Comparison of ENCODE assay signal across 10 cellular contexts in the genomic region with DNA sequence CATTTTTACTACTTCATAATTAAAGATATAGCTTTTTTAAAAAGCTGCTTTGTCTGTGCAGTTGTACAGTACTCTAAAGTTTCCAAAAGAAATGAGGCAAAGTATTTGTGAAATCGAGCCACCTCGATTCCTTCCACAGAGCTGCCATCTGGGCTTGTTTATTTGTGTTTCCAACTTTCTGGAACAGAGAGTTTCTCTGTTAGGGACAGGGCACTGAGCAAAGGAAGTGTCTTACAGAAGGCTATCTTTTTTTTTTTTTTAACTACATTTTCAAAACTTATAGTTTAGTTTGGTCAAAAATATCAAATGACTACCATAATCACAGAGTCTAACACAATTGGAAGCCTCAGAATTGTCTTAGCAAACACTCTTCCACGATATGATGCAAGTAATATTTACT. TPM values are rescaled to one million over a fixed set of nuclear protein-coding genes. Genes with fewer than 3 reads are reported as not detected.
A peak's percentile ranks its signal among the peaks of the same experiment; 100 is the strongest.
DNase-seq lines count a peak whose midpoint lies in the region; ATAC-seq and TF ChIP-seq lines count a peak whose summit lies in the region.
"Had no signal": no experiment of that assay in that cellular context is flagged by ENCODE, and none has a peak within 500 bp of the region (broad histone marks: within the 10 kb centered on the region; RNA-seq: fewer than 3 reads in every experiment).

No MANE protein-coding gene starts in this region.

- no peaks in the 10 kb centered on the region for H3K36me3 ChIP-seq in upper lobe of right lung

- intact Hi-C loops in upper lobe of right lung (cut with DNase I): no loop called here

- peaks cover 31% of the 10 kb centered on the region for H3K36me3 Mint-ChIP-seq in nephron (ENCODE audit: low read depth)

- DNase-seq in fibroblast of the aortic adventitia (ENCODE audit: low read depth): peak; percentile 16
- no peak for DNase-seq in upper lobe of right lung
- no peak for DNase-seq in HK-2 (ENCODE audit: unreplicated experiment)
- DNase-seq: effector memory CD4-positive, alpha-beta T cell; NCI-H1048; RPMI8226 had no signal

- H3K27ac Mint-ChIP-seq in nephron: peak overlapping the region; percentile 97

- no peaks in the 10 kb centered on the region for H3K27me3 ChIP-seq in upper lobe of right lung

- no peaks in the 10 kb centered on the region for H3K27me3 Mint-ChIP-seq in nephron (ENCODE audit: low read depth)

- H3K4me1 Mint-ChIP-seq in nephron: peaks cover 21% of the 10 kb centered on the region

- H3K4me3 ChIP-seq in WI38 (ENCODE audit: low read depth, low read length) (peak overlapping the region; percentile 53), fibroblast of the aortic adventitia (ENCODE audit: low read depth, low read length) (peak overlapping the region; percentile 19), upper lobe of right lung (peak overlapping the region; percentile 38)

- no peaks in the 10 kb centered on the region for H3K9me3 ChIP-seq in upper lobe of right lung

- H3K4me3 Mint-ChIP-seq in nephron: peak overlapping the region; percentile 86 to 89 (median 87)

- H3K27ac ChIP-seq in upper lobe of right lung: peak overlapping the region; percentile 65

- peaks cover 13% of the 10 kb centered on the region for H3K4me1 ChIP-seq in upper lobe of right lung

- TF ChIP-seq CTCF in WI38 (IDR thresholded peaks at IDR 0.05; ENCODE audit: low read depth, low read length) (no peak), fibroblast of the aortic adventitia (IDR thresholded peaks at IDR 0.05; ENCODE audit: insufficient read depth, low read length) (no peak), nephron (IDR thresholded peaks at IDR 0.05; ENCODE audit: unreplicated experiment in 3 of 3) (no peak), upper lobe of right lung (IDR thresholded peaks at IDR 0.05) (no peak)

- ATAC-seq in upper lobe of right lung (no peak), GM19467 (IDR thresholded peaks at IDR 0.05; ENCODE audit: unreplicated experiment) (no peak), GM19351 (IDR thresholded peaks at IDR 0.05; ENCODE audit: unreplicated experiment) (no peak)

- peaks cover 14% of the 10 kb centered on the region for H3K9me3 Mint-ChIP-seq in nephron

RNA-seq across cellular contexts. Expression of gene RFTN2, which starts 0.8 kb away (rescaled TPM):
- total RNA-seq in fibroblast of the aortic adventitia (ENCODE audit: low replicate concordance) (6.4 and 16.4 TPM in 2 replicates), upper lobe of right lung (12.3 TPM)

RNA-seq across cellular contexts. Expression of gene MARS2, which starts 30.6 kb away (rescaled TPM):
- total RNA-seq in fibroblast of the aortic adventitia (ENCODE audit: low replicate concordance): 1.6 and 3.5 TPM in 2 replicates
- 6.5 TPM for total RNA-seq in upper lobe of right lung
